14 cellular contexts compared by ENCODE assay signal in genomic region chr7:8442295-8442813, GRCh38. TPM values are rescaled to one million over a fixed set of nuclear protein-coding genes. Genes with fewer than 3 reads are reported as not detected.
DNase-seq lines count a peak whose midpoint lies in the region; ATAC-seq and TF ChIP-seq lines count a peak whose summit lies in the region.
"Had no signal": no experiment of that assay in that cellular context is flagged by ENCODE, and none has a peak within 500 bp of the region (broad histone marks: within the 10 kb centered on the region; RNA-seq: fewer than 3 reads in every experiment).

No MANE protein-coding gene starts in this region.

- H3K27me3 ChIP-seq in iPS-20b (ENCODE audit: insufficient read depth, low read length) (peaks cover 89% of the 10 kb centered on the region), testis (no peaks in the 10 kb centered on the region)

- H3K4me3 ChIP-seq in iPS-20b (ENCODE audit: low read length) (peak overlapping the region; percentile 70), testis (no peak overlapping the region)

- POLR2A ChIA-PET in activated naive CD8-positive, alpha-beta T cell treated with anti-CD3 and anti-CD28 coated beads, Interleukin-2, amount 10 ng/mL, durations not matched to agents 7 days and 5 days (lab: Charles Lee) = no interaction called here

- H3K4me1 Mint-ChIP-seq in activated naive CD8-positive, alpha-beta T cell treated with anti-CD3 and anti-CD28 coated beads, Interleukin-2, amount 10 ng/mL, durations not matched to agents 7 days and 5 days = peaks cover 7% of the 10 kb centered on the region
- peaks cover 11% of the 10 kb centered on the region for H3K4me1 Mint-ChIP-seq in activated naive CD8-positive, alpha-beta T cell treated with anti-CD3 and anti-CD28 coated beads, Interleukin-2, amount 50 U/mL, for 24 hours
- H3K4me1 Mint-ChIP-seq in type B pancreatic cell (ENCODE audit: unreplicated experiment) = peaks cover 19% of the 10 kb centered on the region

- H3K27ac Mint-ChIP-seq in activated naive CD8-positive, alpha-beta T cell treated with anti-CD3 and anti-CD28 coated beads, Interleukin-2, amount 10 ng/mL, durations not matched to agents 7 days and 5 days = peak overlapping the region; percentile 34
- H3K27ac Mint-ChIP-seq in activated naive CD8-positive, alpha-beta T cell treated with anti-CD3 and anti-CD28 coated beads, Interleukin-2, amount 50 U/mL, for 24 hours = no peak overlapping the region
- H3K27ac Mint-ChIP-seq in type B pancreatic cell = no peak overlapping the region

- TF ChIP-seq POLR2A in testis (IDR thresholded peaks at IDR 0.05) = no peak

- H3K4me3 Mint-ChIP-seq in activated naive CD8-positive, alpha-beta T cell treated with anti-CD3 and anti-CD28 coated beads, Interleukin-2, amount 10 ng/mL, durations not matched to agents 7 days and 5 days = no peak overlapping the region
- no peak overlapping the region for H3K4me3 Mint-ChIP-seq in activated naive CD8-positive, alpha-beta T cell treated with anti-CD3 and anti-CD28 coated beads, Interleukin-2, amount 50 U/mL, for 24 hours
- H3K4me3 Mint-ChIP-seq in type B pancreatic cell = peak overlapping the region; percentile 81

- intact Hi-C loops in testis (cut with DNase I; ENCODE audit: low total_unique reads) = no loop called here

- H3K4me1 ChIP-seq in iPS-20b (ENCODE audit: insufficient read depth, low read length) (peaks cover 25% of the 10 kb centered on the region; the same call in 1 of the 2 replicates), testis (no peaks in the 10 kb centered on the region)

- H3K9me3 Mint-ChIP-seq in activated naive CD8-positive, alpha-beta T cell treated with anti-CD3 and anti-CD28 coated beads, Interleukin-2, amount 10 ng/mL, durations not matched to agents 7 days and 5 days = peaks cover 7% of the 10 kb centered on the region
- peaks cover 14% of the 10 kb centered on the region for H3K9me3 Mint-ChIP-seq in activated naive CD8-positive, alpha-beta T cell treated with anti-CD3 and anti-CD28 coated beads, Interleukin-2, amount 50 U/mL, for 24 hours
- no peaks in the 10 kb centered on the region for H3K9me3 Mint-ChIP-seq in type B pancreatic cell

- TF ChIP-seq CTCF in type B pancreatic cell (conservative IDR thresholded peaks at IDR 0.05) = no peak
- no peak for TF ChIP-seq CTCF in testis (IDR thresholded peaks at IDR 0.05)

- H3K9me3 ChIP-seq in iPS-20b (ENCODE audit: insufficient read depth, low read depth, low read length) = peaks cover 3% of the 10 kb centered on the region; the same call in 1 of the 2 replicates
- H3K9me3 ChIP-seq in testis = no peaks in the 10 kb centered on the region

- WGBS in testis, 2 donors = 2 to 5% methylated on average over 36 to 39 of the region's 39 CpGs

- H3K36me3 ChIP-seq in iPS-20b (ENCODE audit: insufficient read depth, low read depth, low read length) = no peaks in the 10 kb centered on the region
- H3K36me3 ChIP-seq in testis (ENCODE audit: low read depth, missing control alignments) = no peaks in the 10 kb centered on the region
- H3K36me3 ChIP-seq: upper lobe of left lung had no signal

- H3K27ac ChIP-seq in iPS-20b (ENCODE audit: low read length) (no peak overlapping the region), testis (no peak overlapping the region)
- H3K27ac ChIP-seq: upper lobe of left lung, VCaP had no signal

- H3K27me3 Mint-ChIP-seq in activated naive CD8-positive, alpha-beta T cell treated with anti-CD3 and anti-CD28 coated beads, Interleukin-2, amount 10 ng/mL, durations not matched to agents 7 days and 5 days = peaks cover 76% of the 10 kb centered on the region
- H3K27me3 Mint-ChIP-seq in activated naive CD8-positive, alpha-beta T cell treated with anti-CD3 and anti-CD28 coated beads, Interleukin-2, amount 50 U/mL, for 24 hours = peaks cover 74% of the 10 kb centered on the region
- peaks cover 99% of the 10 kb centered on the region for H3K27me3 Mint-ChIP-seq in type B pancreatic cell

- DNase-seq in activated naive CD8-positive, alpha-beta T cell treated with anti-CD3 and anti-CD28 coated beads, Interleukin-2, amount 10 ng/mL, durations not matched to agents 7 days and 5 days = no peak
- no peak for DNase-seq in activated naive CD8-positive, alpha-beta T cell treated with anti-CD3 and anti-CD28 coated beads, Interleukin-2, amount 50 U/mL, for 24 hours
- peak; percentile 45 for DNase-seq in NCI-H510A treated with DMSO at 0.1 percent for 48 hours (lab: John Stamatoyannopoulos, UW)
- no peak for DNase-seq in type B pancreatic cell (ENCODE audit: extremely low spot score, unreplicated experiment)
- DNase-seq in NCI-H526 treated with DMSO at 0.1 percent for 48 hours (lab: John Stamatoyannopoulos, UW) = no peak
- DNase-seq in testis = no peak
- no peak for DNase-seq in SIG-M5 (lab: John Stamatoyannopoulos, UW)
- DNase-seq: NCI-H1092, OCI-M1 had no signal

- no peak overlapping the region for H3K9ac ChIP-seq in iPS-20b (ENCODE audit: low read depth, low read length)

- peaks cover 3% of the 10 kb centered on the region for H3K36me3 Mint-ChIP-seq in activated naive CD8-positive, alpha-beta T cell treated with anti-CD3 and anti-CD28 coated beads, Interleukin-2, amount 10 ng/mL, durations not matched to agents 7 days and 5 days
- H3K36me3 Mint-ChIP-seq in activated naive CD8-positive, alpha-beta T cell treated with anti-CD3 and anti-CD28 coated beads, Interleukin-2, amount 50 U/mL, for 24 hours (ENCODE audit: low read depth) = peaks cover 5% of the 10 kb centered on the region
- no peaks in the 10 kb centered on the region for H3K36me3 Mint-ChIP-seq in type B pancreatic cell

- ATAC-seq in activated naive CD8-positive, alpha-beta T cell treated with anti-CD3 and anti-CD28 coated beads, Interleukin-2, amount 10 ng/mL, durations not matched to agents 7 days and 5 days (ENCODE audit: low read depth) = no peak
- no peak for ATAC-seq in activated naive CD8-positive, alpha-beta T cell treated with anti-CD3 and anti-CD28 coated beads, Interleukin-2, amount 50 U/mL, for 24 hours
- ATAC-seq: SK-N-SH treated with all-trans-retinoic acid at 6 μM for 48 hours had no signal

RNA-seq across cellular contexts. Expression of gene NXPH1, which starts 8.9 kb away (rescaled TPM):
- total RNA-seq in activated naive CD8-positive, alpha-beta T cell treated with anti-CD3 and anti-CD28 coated beads, Interleukin-2, amount 10 ng/mL, durations not matched to agents 7 days and 5 days = not detected
- 0.29 and 0.33 TPM in 2 replicates for total RNA-seq in type B pancreatic cell (ENCODE audit: low replicate concordance)
- under 1 TPM; 0.24 to 0.37 TPM for total RNA-seq in testis
- 0.94 TPM for polyA plus RNA-seq in testis (ENCODE audit: insufficient read depth, low read depth, low replicate concordance)
- total RNA-seq: mesenteric fat pad, upper lobe of left lung had no signal
